1 cellular context compared by ENCODE assay signal in the genomic region with DNA sequence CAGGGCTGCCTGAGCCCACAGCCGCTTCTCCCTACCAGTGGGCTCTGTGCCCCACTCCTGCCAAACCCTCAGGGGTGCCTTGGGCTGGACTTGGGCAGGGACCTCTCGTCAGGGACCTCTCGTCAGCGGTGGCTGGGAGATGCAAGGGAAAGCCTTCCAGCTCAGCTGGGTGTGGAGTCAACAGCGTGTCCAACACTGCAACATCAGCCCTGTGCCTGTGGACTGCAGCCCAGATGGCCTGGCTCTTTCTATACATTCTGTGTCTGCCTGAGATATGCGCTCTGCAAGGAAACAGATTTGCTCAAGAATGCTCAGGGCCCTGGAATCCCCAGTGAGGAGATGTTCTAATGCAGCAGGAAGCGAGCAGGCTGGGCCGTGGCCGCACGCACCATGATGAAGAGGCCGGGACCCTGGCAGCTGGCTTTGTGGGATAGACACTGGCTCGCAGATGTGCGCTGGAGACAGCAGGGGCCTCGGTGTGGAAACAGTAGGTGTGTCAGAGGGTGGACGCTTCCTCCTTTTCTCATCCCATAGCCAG.
TF ChIP-seq lines count a peak whose summit lies in the region.

No MANE protein-coding gene starts in this region.

TF ChIP-seq in IMR-90, 13 proteins besides CTCF, POLR2A, EP300 and RAD21 (continued from another document):
- TF ChIP-seq, protein P1, sequence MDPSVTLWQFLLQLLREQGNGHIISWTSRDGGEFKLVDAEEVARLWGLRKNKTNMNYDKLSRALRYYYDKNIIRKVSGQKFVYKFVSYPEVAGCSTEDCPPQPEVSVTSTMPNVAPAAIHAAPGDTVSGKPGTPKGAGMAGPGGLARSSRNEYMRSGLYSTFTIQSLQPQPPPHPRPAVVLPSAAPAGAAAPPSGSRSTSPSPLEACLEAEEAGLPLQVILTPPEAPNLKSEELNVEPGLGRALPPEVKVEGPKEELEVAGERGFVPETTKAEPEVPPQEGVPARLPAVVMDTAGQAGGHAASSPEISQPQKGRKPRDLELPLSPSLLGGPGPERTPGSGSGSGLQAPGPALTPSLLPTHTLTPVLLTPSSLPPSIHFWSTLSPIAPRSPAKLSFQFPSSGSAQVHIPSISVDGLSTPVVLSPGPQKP (IDR thresholded peaks at IDR 0.05; ENCODE audit: borderline replicate concordance, low read depth, low read length) = no peak
- TF ChIP-seq CHD1 (IDR thresholded peaks at IDR 0.05; ENCODE audit: low read depth, low read length) (no peak), RFX5 (IDR thresholded peaks at IDR 0.05; ENCODE audit: low read depth, low read length) (no peak), SMC3 (IDR thresholded peaks at IDR 0.05; ENCODE audit: low read depth, low read length) (no peak), CEBPB (IDR thresholded peaks at IDR 0.05; ENCODE audit: low read depth, low read length) (no peak)
